16 cellular contexts compared by ENCODE assay signal in the genomic region with DNA sequence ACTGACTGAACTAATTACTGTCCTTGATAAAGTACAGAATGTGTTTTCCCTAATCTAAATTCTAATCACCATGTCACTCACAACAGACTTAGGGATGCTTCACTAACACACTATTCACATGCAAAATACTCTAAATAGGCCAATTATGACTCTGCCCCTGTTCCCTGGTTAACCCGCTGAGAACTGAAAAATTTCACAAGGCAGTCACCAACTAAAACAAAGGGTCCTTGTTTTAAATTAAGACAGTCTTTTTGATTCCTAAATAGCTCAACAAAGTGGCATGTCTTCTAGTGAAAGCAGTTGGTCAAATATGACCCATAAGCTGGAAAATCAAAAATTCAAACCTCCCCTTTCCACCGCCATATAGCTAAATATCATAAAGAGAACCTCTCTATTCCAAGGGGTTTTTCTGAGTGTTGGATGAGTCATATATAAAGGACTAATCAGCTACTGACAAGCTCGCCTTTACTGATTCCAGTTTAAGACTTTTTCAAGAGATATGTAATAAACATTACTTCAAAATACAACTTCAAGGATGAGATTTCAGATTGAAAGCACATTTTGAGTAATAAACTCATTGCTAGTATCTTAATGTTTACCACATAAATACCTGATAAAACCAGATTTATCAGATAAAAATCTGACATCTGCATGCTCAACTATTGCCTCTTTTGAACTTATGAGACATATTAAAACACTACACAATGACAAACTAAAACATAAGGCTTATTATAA.
DNase-seq lines count a peak whose midpoint lies in the region; ATAC-seq, FAIRE-seq and TF ChIP-seq lines count a peak whose summit lies in the region.
"Had no signal": no experiment of that assay in that cellular context is flagged by ENCODE, and none has a peak within 500 bp of the region (broad histone marks: within the 10 kb centered on the region; RNA-seq: fewer than 3 reads in every experiment).

No MANE protein-coding gene starts in this region.

- intact Hi-C loops in A673 (cut with micrococcal nuclease; ENCODE audit: unreplicated experiment) = loop anchor here (5.0 kb wide), 1 partner anchor 50 kb away; no protein-coding TSS in a partner anchor

- H3K36me3 Mint-ChIP-seq in glutamatergic neuron (ENCODE audit: unreplicated experiment) (no peaks in the 10 kb centered on the region), T-helper 17 cell (ENCODE audit: low read depth) (no peaks in the 10 kb centered on the region)
- no peaks in the 10 kb centered on the region for H3K36me3 Mint-ChIP-seq in activated T-cell treated with anti-CD3 and anti-CD28 coated beads, Interleukin-2, amount 50 U/mL, for 24 hours (ENCODE audit: low read depth)

- H3K36me3 ChIP-seq in A673 (ENCODE audit: insufficient read depth, low read length, poor library complexity, severe bottlenecking) = no peaks in the 10 kb centered on the region
- H3K36me3 ChIP-seq in small intestine (ENCODE audit: control insufficient read depth in 2 of 2, insufficient read depth in 2 of 2, low read length in 2 of 2) = no peaks in the 10 kb centered on the region
- no peaks in the 10 kb centered on the region for H3K36me3 ChIP-seq in right atrium auricular region

- CTCF ChIA-PET in A673 (lab: Charles Lee) = interaction anchor here (0.6 to 1.4 kb wide), 2 partner anchors 47 to 118 kb away, joined by 5 read pairs; no protein-coding TSS in a partner anchor

- peak; percentile 87 for DNase-seq in A673 (ENCODE audit: low spot score)
- DNase-seq in NCI-H1436 (lab: John Stamatoyannopoulos, UW) = peak; percentile 25
- no peak for DNase-seq in glutamatergic neuron
- DNase-seq in T-helper 17 cell = no peak
- DNase-seq in small intestine = no peak
- DNase-seq in activated T-cell treated with anti-CD3 and anti-CD28 coated beads, Interleukin-2, amount 50 U/mL, for 24 hours = no peak
- DNase-seq in right atrium auricular region (ENCODE audit: low spot score) = no peak
- DNase-seq: activated CD4-positive, alpha-beta T cell treated with anti-CD3 and anti-CD28 coated beads for 4 hours; cerebellar nuclear complex; DMS 273 treated with DMSO at 0.1 percent for 48 hours; GM23248; left colon; NCI-H510A treated with DMSO at 0.1 percent for 48 hours; stimulated activated CD4-positive, alpha-beta T cell treated with anti-CD3 and anti-CD28 coated beads, Interleukin-4, amount 100 ng/mL, for 1 hour had no signal

- TF ChIP-seq CTCF in A673 (conservative IDR thresholded peaks at IDR 0.05; ENCODE audit: low read depth, low read length) (no peak), glutamatergic neuron (IDR thresholded peaks at IDR 0.05; ENCODE audit: partially characterized antibody, unreplicated experiment) (no peak), right atrium auricular region (IDR thresholded peaks at IDR 0.05) (no peak)

- H3K27ac ChIP-seq in A673 (ENCODE audit: low read depth, low read length, poor library complexity, severe bottlenecking) (peak overlapping the region; percentile 78), small intestine (ENCODE audit: low read depth in 1 of 2, low read length in 1 of 2) (no peak overlapping the region), right atrium auricular region (peak overlapping the region in 1 of 2 donors; percentile 20)
- H3K27ac ChIP-seq: GM23248 had no signal

- POLR2A ChIA-PET in A673 (lab: Charles Lee; ENCODE audit: low non-redundant PET) = interaction anchor here (0.5 to 0.6 kb wide), 2 partner anchors 430 to 478 kb away, joined by 3 to 12 read pairs; no protein-coding TSS in a partner anchor

- TSS peak; percentile 36 for BruUV-seq in A673 (replicated peaks; lab: Mats Ljungman, UMichigan)

- H3K4me1 Mint-ChIP-seq in glutamatergic neuron (ENCODE audit: low read depth, unreplicated experiment) = peaks cover 38% of the 10 kb centered on the region
- H3K4me1 Mint-ChIP-seq in T-helper 17 cell = no peaks in the 10 kb centered on the region
- H3K4me1 Mint-ChIP-seq in activated T-cell treated with anti-CD3 and anti-CD28 coated beads, Interleukin-2, amount 50 U/mL, for 24 hours (ENCODE audit: low read depth) = no peaks in the 10 kb centered on the region

- H3K4me1 ChIP-seq in A673 (ENCODE audit: insufficient read depth, low read length, poor library complexity, severe bottlenecking) (peaks cover 98% of the 10 kb centered on the region), small intestine (ENCODE audit: control insufficient read depth in 2 of 2, insufficient read depth in 1 of 2, low read depth in 1 of 2, low read length in 1 of 2) (no peaks in the 10 kb centered on the region), right atrium auricular region (no peaks in the 10 kb centered on the region)

- FAIRE-seq in small intestine (lab: Jason Lieb, UNC) = no peak
- FAIRE-seq: A204.1 had no signal

- 67 to 76% (median 70%) methylated on average over 3 of the region's 3 CpGs for WGBS in small intestine, 3 donors

- H3K27me3 ChIP-seq in A673 (replicated peaks; ENCODE audit: insufficient read depth, low read depth, low read length, poor library complexity) (no peaks in the 10 kb centered on the region), small intestine (ENCODE audit: control insufficient read depth in 2 of 2, insufficient read depth in 2 of 2, low read length in 2 of 2) (no peaks in the 10 kb centered on the region), right atrium auricular region (no peaks in the 10 kb centered on the region)

- ATAC-seq in GM21717 (IDR thresholded peaks at IDR 0.05; ENCODE audit: unreplicated experiment) (peak; percentile 78), T-helper 17 cell (no peak)
- ATAC-seq: left colon had no signal

- H3K4me3 ChIP-seq in A673 (ENCODE audit: low read depth, low read length, poor library complexity, severe bottlenecking) (peak overlapping the region; percentile 4), small intestine (ENCODE audit: low read depth in 1 of 2, low read length in 2 of 2) (no peak overlapping the region), right atrium auricular region (no peak overlapping the region)
- H3K4me3 ChIP-seq: GM23248 had no signal

- peak overlapping the region; percentile 6 for H3K27ac Mint-ChIP-seq in glutamatergic neuron (ENCODE audit: unreplicated experiment)
- no peak overlapping the region for H3K27ac Mint-ChIP-seq in T-helper 17 cell
- no peak overlapping the region for H3K27ac Mint-ChIP-seq in activated T-cell treated with anti-CD3 and anti-CD28 coated beads, Interleukin-2, amount 50 U/mL, for 24 hours

- H3K9me3 ChIP-seq in A673 (ENCODE audit: low read depth, low read length, poor library complexity, severe bottlenecking) (no peaks in the 10 kb centered on the region), T-helper 17 cell (ENCODE audit: control insufficient read depth, low read length, poor library complexity, severe bottlenecking) (no peaks in the 10 kb centered on the region), small intestine (ENCODE audit: control insufficient read depth, low read depth) (no peaks in the 10 kb centered on the region), right atrium auricular region (no peaks in the 10 kb centered on the region)

- peaks cover 3% of the 10 kb centered on the region for H3K27me3 Mint-ChIP-seq in glutamatergic neuron (ENCODE audit: unreplicated experiment)
- H3K27me3 Mint-ChIP-seq in T-helper 17 cell = peaks cover 6% of the 10 kb centered on the region
- H3K27me3 Mint-ChIP-seq in activated T-cell treated with anti-CD3 and anti-CD28 coated beads, Interleukin-2, amount 50 U/mL, for 24 hours = peaks cover 15% of the 10 kb centered on the region

- no peaks in the 10 kb centered on the region for H3K9me3 Mint-ChIP-seq in glutamatergic neuron (ENCODE audit: unreplicated experiment)
- H3K9me3 Mint-ChIP-seq in activated T-cell treated with anti-CD3 and anti-CD28 coated beads, Interleukin-2, amount 50 U/mL, for 24 hours = no peaks in the 10 kb centered on the region

- no peak overlapping the region for H3K4me3 Mint-ChIP-seq in glutamatergic neuron (ENCODE audit: unreplicated experiment)
- H3K4me3 Mint-ChIP-seq in T-helper 17 cell = no peak overlapping the region
- H3K4me3 Mint-ChIP-seq in activated T-cell treated with anti-CD3 and anti-CD28 coated beads, Interleukin-2, amount 50 U/mL, for 24 hours = no peak overlapping the region

Comparison
In these comparisons a context has a peak if more than half of its experiments do, and no peak if none do; other contexts are left out.
1. DNase-seq: peak in A673 (single experiment) and NCI-H1436 (single experiment); none in glutamatergic neuron (single experiment), T-helper 17 cell (0 of 3), small intestine (single experiment), activated T-cell treated with anti-CD3 and anti-CD28 coated beads, Interleukin-2, amount 50 U/mL, for 24 hours (single experiment) and right atrium auricular region (single experiment).